8 cellular contexts compared by ENCODE assay signal in genomic region chr18:3603460-3604259, GRCh38.
A peak's percentile ranks its signal among the peaks of the same experiment; 100 is the strongest.
DNase-seq lines count a peak whose midpoint lies in the region; ATAC-seq and TF ChIP-seq lines count a peak whose summit lies in the region.

No MANE protein-coding gene starts in this region.

- H3K9ac ChIP-seq in Karpas-422 (ENCODE audit: low read length): peak overlapping the region; percentile 59
- H3K9ac ChIP-seq in mesendoderm (ENCODE audit: low read length): peak overlapping the region; percentile 99

- H3K79me1 ChIP-seq in mesendoderm (ENCODE audit: low read length): peaks cover 2% of the 10 kb centered on the region

- peak overlapping the region; percentile 100 for H2BK120ac ChIP-seq in mesendoderm (ENCODE audit: low read depth, low read length)

- H3K4me1 ChIP-seq in Karpas-422 (ENCODE audit: low read length) (peaks cover 44% of the 10 kb centered on the region), mesendoderm (ENCODE audit: control insufficient read depth, low read depth, low read length) (peaks cover 11% of the 10 kb centered on the region), urinary bladder (ENCODE audit: insufficient read depth) (no peaks in the 10 kb centered on the region)

- H3K27me3 ChIP-seq in Karpas-422 (ENCODE audit: low read length) (no peaks in the 10 kb centered on the region), mesendoderm (ENCODE audit: insufficient read depth, low read length, poor library complexity) (no peaks in the 10 kb centered on the region)

- no peaks in the 10 kb centered on the region for H3K9me2 ChIP-seq in Karpas-422 (replicated peaks; ENCODE audit: insufficient read depth, low read length)

- peak overlapping the region; percentile 98 for H3K56ac ChIP-seq in mesendoderm (ENCODE audit: low read length)

- peak overlapping the region; percentile 7 for H3K23ac ChIP-seq in mesendoderm (ENCODE audit: low read length)

- ATAC-seq in HG02852 (IDR thresholded peaks at IDR 0.05; ENCODE audit: unreplicated experiment): no peak

- H3K36me3 ChIP-seq in Karpas-422 (ENCODE audit: insufficient read depth, low read length) (no peaks in the 10 kb centered on the region), mesendoderm (ENCODE audit: control insufficient read depth, insufficient read depth, low read length) (peaks cover 2% of the 10 kb centered on the region), urinary bladder (ENCODE audit: insufficient read depth) (no peaks in the 10 kb centered on the region)

- H3K9me3 ChIP-seq in Karpas-422 (ENCODE audit: low read length): no peaks in the 10 kb centered on the region

- peak overlapping the region; percentile 88 for H3K4me2 ChIP-seq in Karpas-422 (ENCODE audit: low read depth, low read length, poor library complexity, severe bottlenecking)
- peak overlapping the region; percentile 75 for H3K4me2 ChIP-seq in mesendoderm (ENCODE audit: low read length)

- no peaks in the 10 kb centered on the region for H4K20me1 ChIP-seq in Karpas-422 (ENCODE audit: insufficient read depth, low read depth, low read length)

- H3K18ac ChIP-seq in mesendoderm (ENCODE audit: low read length): peak overlapping the region; percentile 100

- no peak for TF ChIP-seq CTCF in epithelial cell of esophagus (IDR thresholded peaks at IDR 0.05; ENCODE audit: insufficient read depth, low read depth, low read length, missing control alignments)

- H2AK5ac ChIP-seq in mesendoderm (ENCODE audit: low read length): peak overlapping the region; percentile 97

- H3K27ac ChIP-seq in Karpas-422 (ENCODE audit: low read length) (peak overlapping the region; percentile 74), mesendoderm (ENCODE audit: low read depth, low read length) (peak overlapping the region; percentile 100), urinary bladder (ENCODE audit: low read depth) (peak overlapping the region; percentile 93)

- peak overlapping the region; percentile 94 for H3K4ac ChIP-seq in mesendoderm (ENCODE audit: low read depth, low read length)

- no CpG with 5 or more reads among the region's 12 CpGs for WGBS in mesendoderm (ENCODE audit: extremely low coverage, insufficient coverage, low lambda C conversion rate)
- 6% methylated on average over 12 of the region's 12 CpGs for WGBS in urinary bladder

- peak overlapping the region; percentile 56 for H3K4me3 ChIP-seq in Karpas-422 (ENCODE audit: low read length)
- H3K4me3 ChIP-seq in epithelial cell of esophagus (ENCODE audit: low read length): peak overlapping the region; percentile 35
- peak overlapping the region; percentile 89 for H3K4me3 ChIP-seq in mesendoderm (ENCODE audit: low read length)
- H3K4me3 ChIP-seq in urinary bladder (ENCODE audit: low read depth, low read length): peak overlapping the region; percentile 27

- peak overlapping the region; percentile 25 for H2BK15ac ChIP-seq in mesendoderm (replicated peaks; ENCODE audit: low read depth)

- peak overlapping the region; percentile 98 for H4K5ac ChIP-seq in mesendoderm (ENCODE audit: low read length)

- DNase-seq in EL: peak; percentile 95
- peak; percentile 78 for DNase-seq in Karpas-422
- DNase-seq in SKM-1 treated with dmso at 0.1 percent for 144 hours (lab: John Stamatoyannopoulos, UW; ENCODE audit: unreplicated experiment): peak; percentile 85
- peak; percentile 91 for DNase-seq in epithelial cell of esophagus (ENCODE audit: low read depth)
- peak; percentile 99 for DNase-seq in mesendoderm
- no peak for DNase-seq in COLO668 (lab: John Stamatoyannopoulos, UW; ENCODE audit: unreplicated experiment)

- H4K8ac ChIP-seq in mesendoderm (ENCODE audit: low read depth, low read length): peak overlapping the region; percentile 67

- H3K79me2 ChIP-seq in Karpas-422 (ENCODE audit: low read length) (no peaks in the 10 kb centered on the region), mesendoderm (ENCODE audit: control insufficient read depth, insufficient read depth, low read length) (peaks cover 36% of the 10 kb centered on the region)

- peak overlapping the region; percentile 92 for H2AFZ ChIP-seq in Karpas-422 (ENCODE audit: low read length)

- H2BK5ac ChIP-seq in mesendoderm (ENCODE audit: low read length): peak overlapping the region; percentile 100

Comparison
In these comparisons a context has a peak if more than half of its experiments do, and no peak if none do; other contexts are left out.
1. H3K4me3 ChIP-seq: peak in every context shown above with its lines; median percentile 89 in mesendoderm; 56 in Karpas-422; 35 in epithelial cell of esophagus; 27 in urinary bladder.